14 cellular contexts compared by ENCODE assay signal in the genomic region with DNA sequence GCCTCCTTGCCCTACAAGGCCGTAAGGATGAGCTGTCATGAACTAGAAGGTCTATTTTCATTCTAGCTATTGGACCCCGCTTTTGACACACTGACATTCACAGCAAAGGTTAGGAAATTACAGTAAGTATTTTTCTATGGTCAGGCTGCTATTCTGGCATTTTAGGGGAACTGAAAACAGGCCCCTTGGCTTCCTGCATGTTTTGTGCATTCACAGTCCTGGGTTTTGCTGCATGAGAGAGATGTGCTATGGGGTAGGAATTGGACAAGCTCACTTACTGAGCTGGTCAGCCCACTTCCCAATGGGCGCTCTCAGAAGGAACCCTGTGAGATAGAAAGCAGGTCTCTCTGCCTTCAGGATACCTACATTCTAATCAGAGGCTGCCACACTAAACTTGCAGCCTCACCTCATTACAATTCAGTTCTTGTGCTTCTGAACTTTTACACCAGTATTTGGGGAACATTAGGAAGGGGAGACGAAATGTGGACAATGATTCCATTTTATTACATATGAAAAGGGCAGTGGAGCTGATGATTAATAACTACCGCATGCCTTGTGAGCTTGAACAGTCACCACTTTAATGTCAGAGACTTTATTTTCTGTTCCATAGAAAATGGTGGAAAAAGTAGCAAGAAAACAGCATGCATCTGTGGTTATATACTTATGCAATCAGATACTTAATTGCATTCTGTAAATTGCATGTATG.
A peak's percentile ranks its signal among the peaks of the same experiment; 100 is the strongest.
DNase-seq lines count a peak whose midpoint lies in the region; ATAC-seq and TF ChIP-seq lines count a peak whose summit lies in the region.
"Had no signal": no experiment of that assay in that cellular context is flagged by ENCODE, and none has a peak within 500 bp of the region (broad histone marks: within the 10 kb centered on the region; RNA-seq: fewer than 3 reads in every experiment).

No MANE protein-coding gene starts in this region.

- TF ChIP-seq CTCF in mesothelial cell of epicardium (IDR thresholded peaks at IDR 0.05; ENCODE audit: unreplicated experiment) (no peak), foreskin keratinocyte (conservative IDR thresholded peaks at IDR 0.05) (no peak)

- H3K36me3 Mint-ChIP-seq in activated T-helper 17 cell treated with anti-CD3 and anti-CD28 coated beads, Interleukin-2, amount 50 U/mL, for 72 hours (ENCODE audit: low read depth), result peaks cover 4% of the 10 kb centered on the region
- no peaks in the 10 kb centered on the region for H3K36me3 Mint-ChIP-seq in mesothelial cell of epicardium

- DNase-seq in cardiac septum (ENCODE audit: low spot score), result peak; percentile 20
- no peak for DNase-seq in Right ventricle myocardium superior
- no peak for DNase-seq in mesothelial cell of epicardium (ENCODE audit: low spot score in 2 of 2, unreplicated experiment in 2 of 2)
- no peak for DNase-seq in central memory CD4-positive, alpha-beta T cell
- DNase-seq in foreskin keratinocyte, result no peak
- no peak for DNase-seq in HK-2 (ENCODE audit: unreplicated experiment)
- DNase-seq: activated CD8-positive, alpha-beta memory T cell treated with anti-CD3 and anti-CD28 coated beads for 24 hours; activated naive CD4-positive, alpha-beta T cell treated with Interleukin-2 at 50 U/mL for 16 hours; NCI-H2171; stimulated activated CD4-positive, alpha-beta T cell treated with anti-CD3 and anti-CD28 coated beads, Interleukin-15, amount 100 ng/mL, for 24 hours; tibial artery had no signal

- H3K4me1 ChIP-seq in foreskin keratinocyte, result peaks cover 16% of the 10 kb centered on the region
- H3K4me1 ChIP-seq: tibial artery had no signal

- no peaks in the 10 kb centered on the region for H3K27me3 Mint-ChIP-seq in activated T-helper 17 cell treated with anti-CD3 and anti-CD28 coated beads, Interleukin-2, amount 50 U/mL, for 72 hours
- peaks cover 29% of the 10 kb centered on the region for H3K27me3 Mint-ChIP-seq in mesothelial cell of epicardium (ENCODE audit: low read depth)

- H3K27ac ChIP-seq in foreskin keratinocyte, result no peak overlapping the region
- H3K27ac ChIP-seq: tibial artery had no signal

- ATAC-seq in Right ventricle myocardium superior (ENCODE audit: poor library complexity) (no peak), HG03432 (IDR thresholded peaks at IDR 0.05; ENCODE audit: unreplicated experiment) (peak; percentile 40), foreskin keratinocyte (no peak)
- no peak for ATAC-seq in activated T-helper 17 cell treated with anti-CD3 and anti-CD28 coated beads, Interleukin-2, amount 50 U/mL, for 72 hours (replicated peaks)

- peaks cover 7% of the 10 kb centered on the region for H3K27me3 ChIP-seq in foreskin keratinocyte
- H3K27me3 ChIP-seq: tibial artery had no signal

- H3K4me1 Mint-ChIP-seq in activated T-helper 17 cell treated with anti-CD3 and anti-CD28 coated beads, Interleukin-2, amount 50 U/mL, for 72 hours, result peaks cover 51% of the 10 kb centered on the region
- peaks cover 63% of the 10 kb centered on the region for H3K4me1 Mint-ChIP-seq in mesothelial cell of epicardium

- intact Hi-C loops in cardiac septum (cut with DNase I), result no loop called here
- intact Hi-C loops in Right ventricle myocardium superior (cut with DNase I), result no loop called here

- no peaks in the 10 kb centered on the region for H3K9me3 Mint-ChIP-seq in activated T-helper 17 cell treated with anti-CD3 and anti-CD28 coated beads, Interleukin-2, amount 50 U/mL, for 72 hours
- no peaks in the 10 kb centered on the region for H3K9me3 Mint-ChIP-seq in mesothelial cell of epicardium

- no peak overlapping the region for H3K27ac Mint-ChIP-seq in activated T-helper 17 cell treated with anti-CD3 and anti-CD28 coated beads, Interleukin-2, amount 50 U/mL, for 72 hours
- H3K27ac Mint-ChIP-seq in mesothelial cell of epicardium, result no peak overlapping the region
- H3K27ac Mint-ChIP-seq: progenitor cell of endocrine pancreas had no signal

- H3K4me3 Mint-ChIP-seq in activated T-helper 17 cell treated with anti-CD3 and anti-CD28 coated beads, Interleukin-2, amount 50 U/mL, for 72 hours, result peak overlapping the region; percentile 0
- H3K4me3 Mint-ChIP-seq in mesothelial cell of epicardium, result no peak overlapping the region
